ENCODE assay signal across 25 cellular contexts in genomic region chr7:80036107-80036506, GRCh38.
"Had no signal": no experiment of that assay in that cellular context is flagged by ENCODE, and none has a peak within 500 bp of the region (broad histone marks: within the 10 kb centered on the region; RNA-seq: fewer than 3 reads in every experiment).

No MANE protein-coding gene starts in this region.

- H3K27me3 ChIP-seq: left lung, pancreas, spleen, suprapubic skin, tibial nerve, uterus had no signal

- H3K27ac ChIP-seq: left lung, lower lobe of right lung, pancreas, prostate gland, skin epidermis, spleen, suprapubic skin, tibial nerve, uterus had no signal

- FAIRE-seq: pancreas had no signal

- H3K36me3 ChIP-seq: left lung, lower lobe of right lung, pancreas, prostate gland, spleen, suprapubic skin, tibial nerve, uterus had no signal

- ATAC-seq: left colon; left lung; lower lobe of right lung; natural killer cell treated with Interleukin-12 subunit alpha and Interleukin-12 subunit beta and Interleukin-15 and Interleukin-18, amount 100 ng/mL, for 72 hours; pancreas; right cardiac atrium; sciatic nerve; stimulated activated effector memory CD8-positive, alpha-beta T cell treated with anti-CD3 and anti-CD28 coated beads, Interleukin-12 subunit alpha, Interleukin-12 subunit beta, amount 100 ng/mL, for 72 hours had no signal

- H3K4me3 ChIP-seq: left lung, lower lobe of right lung, pancreas, prostate gland, skin epidermis, spleen, suprapubic skin, tibial nerve, uterus had no signal

- H3K4me1 ChIP-seq: left lung, lower lobe of right lung, pancreas, prostate gland, spleen, suprapubic skin, uterus had no signal

- H3K9me3 ChIP-seq: left lung, lower lobe of right lung, pancreas, prostate gland, spleen, suprapubic skin, tibial nerve, uterus had no signal

- DNase-seq: hypothalamus; immature natural killer cell; kidney; left colon; left lung; lower lobe of right lung; mammary epithelial cell; mesenchymal stem cell; naive B cell; nucleus accumbens; pancreas; posterior cingulate gyrus; retina; right cardiac atrium; spleen; stimulated activated CD4-positive, alpha-beta T cell treated with anti-CD3 and anti-CD28 coated beads, Interleukin-4, amount 100 ng/mL, for 24 hours; stimulated activated naive CD4-positive, alpha-beta T cell; uterus had no signal
